1 cellular context compared by ENCODE assay signal in the genomic region with DNA sequence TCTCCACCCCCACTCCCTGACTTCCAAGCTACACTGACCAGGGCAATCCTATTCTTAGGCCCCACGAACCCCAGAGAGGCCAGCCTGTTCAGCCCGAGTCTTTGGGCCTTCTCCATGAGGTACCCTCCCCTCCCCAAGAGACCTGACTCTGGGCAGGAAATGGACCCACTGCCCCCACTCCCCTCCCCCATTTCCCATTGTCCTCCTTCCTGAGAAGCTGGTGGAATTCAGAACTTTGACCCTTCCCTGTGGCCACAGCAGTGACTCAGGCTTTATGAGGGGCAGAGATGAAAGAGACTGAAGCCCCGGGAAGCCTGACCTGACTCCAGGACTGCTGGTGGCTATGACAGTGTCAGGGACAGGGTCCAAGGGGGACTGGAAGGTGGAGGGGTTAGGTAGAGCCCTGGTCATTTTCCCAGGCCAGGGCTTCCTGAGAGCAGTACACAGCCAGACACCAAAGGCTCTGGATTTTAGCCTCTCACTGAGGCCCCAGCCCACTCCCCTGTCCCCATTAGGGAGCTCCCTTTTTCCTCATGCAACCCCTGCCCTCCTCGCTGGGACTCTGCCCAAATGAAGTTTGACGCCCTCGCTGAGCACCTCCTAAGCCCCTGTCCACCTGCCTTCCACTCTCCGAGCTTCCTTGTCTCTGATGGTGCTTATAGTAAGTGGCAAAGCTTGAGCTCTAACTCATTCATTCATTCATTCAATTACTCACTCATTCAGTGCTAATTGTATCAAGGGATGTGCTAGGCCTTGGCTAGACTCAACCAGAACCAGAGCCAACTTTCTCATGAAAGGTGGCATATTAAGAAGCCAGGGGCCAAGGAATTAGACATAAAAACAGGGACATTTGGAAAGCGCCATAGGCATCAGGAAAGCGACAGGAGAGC.
A peak's percentile ranks its signal among the peaks of the same experiment; 100 is the strongest.
TF ChIP-seq lines count a peak whose summit lies in the region.

No MANE protein-coding gene starts in this region.

TF ChIP-seq in HepG2, 621 proteins besides CTCF, POLR2A, EP300 and RAD21 (continued from another document and continues in another):
- TF ChIP-seq ZKSCAN8 (CRISPR knock-in tag; IDR thresholded peaks at IDR 0.05; ENCODE audit: borderline replicate concordance) (0 out of 2 replicates have a peak, but pooled peaks have one; percentile 51), ZMYM2 (CRISPR knock-in tag; IDR thresholded peaks at IDR 0.05) (peak; percentile 80), CHD2 (IDR thresholded peaks at IDR 0.05; ENCODE audit: low read depth, low read length) (peak; percentile 75; the same call in 1 of the 2 replicates), FOXK1 (CRISPR knock-in tag; IDR thresholded peaks at IDR 0.05; ENCODE audit: borderline replicate concordance, low read depth) (0 out of 2 replicates have a peak, but pooled peaks have one; percentile 25), REPIN1 (CRISPR knock-in tag; IDR thresholded peaks at IDR 0.05; ENCODE audit: borderline replicate concordance, low read depth) (peak; percentile 97), KDM6A (CRISPR knock-in tag; IDR thresholded peaks at IDR 0.05; ENCODE audit: low read depth) (peak; percentile 99), HINFP (CRISPR knock-in tag; IDR thresholded peaks at IDR 0.05; ENCODE audit: low read depth) (peak; percentile 71), PCBP2 (optimal IDR thresholded peaks at IDR 0.05; ENCODE audit: low read depth, low read length, poor library complexity, severe bottlenecking) (peak; percentile 55), ZC3H4 (CRISPR knock-in tag; IDR thresholded peaks at IDR 0.05; ENCODE audit: borderline replicate concordance) (peak; percentile 84), MIER3 (CRISPR knock-in tag; IDR thresholded peaks at IDR 0.05; ENCODE audit: borderline replicate concordance) (peak; percentile 86; the same call in 1 of the 2 replicates), SOX5 (CRISPR knock-in tag; IDR thresholded peaks at IDR 0.05; ENCODE audit: borderline replicate concordance) (peak; percentile 98), SP4 (CRISPR knock-in tag; IDR thresholded peaks at IDR 0.05) (peak; percentile 73; the same call in 1 of the 2 replicates), RAD51 (IDR thresholded peaks at IDR 0.05; ENCODE audit: borderline replicate concordance) (no peak), ATAD3A (CRISPR knock-in tag; IDR thresholded peaks at IDR 0.05) (no peak), ZMYM3 (CRISPR knock-in tag; IDR thresholded peaks at IDR 0.05) (peak; percentile 83; the same call in 1 of the 2 replicates), ARID3A (IDR thresholded peaks at IDR 0.05; ENCODE audit: low read depth, low read length) (peak; percentile 52), HDAC2 (CRISPR knock-in tag; IDR thresholded peaks at IDR 0.05) (peak; percentile 89), ZBTB20 (CRISPR knock-in tag; IDR thresholded peaks at IDR 0.05; ENCODE audit: borderline replicate concordance, low read depth) (peak; percentile 78; the same call in 1 of the 2 replicates), ZNF33B (CRISPR knock-in tag; IDR thresholded peaks at IDR 0.05) (no peak), PPARG (CRISPR knock-in tag; conservative IDR thresholded peaks at IDR 0.05) (peak; percentile 83), ZFP90 (CRISPR knock-in tag; IDR thresholded peaks at IDR 0.05; ENCODE audit: borderline replicate concordance) (peak; percentile 70; the same call in 1 of the 2 replicates), MAFK (conservative IDR thresholded peaks at IDR 0.05 in 1 of 2, IDR thresholded peaks at IDR 0.05 in 1 of 2; ENCODE audit: low read length in 2 of 2) (peak; percentile 46 to 75), ZNF564 (CRISPR knock-in tag; IDR thresholded peaks at IDR 0.05) (0 out of 2 replicates have a peak, but pooled peaks have one; percentile 29), NFYB (CRISPR knock-in tag; IDR thresholded peaks at IDR 0.05) (no peak), HNRNPUL1 (IDR thresholded peaks at IDR 0.05; ENCODE audit: low read depth, low read length) (no peak), RBFOX2 (IDR thresholded peaks at IDR 0.05; ENCODE audit: low read depth, low read length) (0 out of 2 replicates have a peak, but pooled peaks have one; percentile 58), KLF13 (CRISPR knock-in tag; IDR thresholded peaks at IDR 0.05) (no peak), HMG20A (CRISPR knock-in tag; IDR thresholded peaks at IDR 0.05; ENCODE audit: borderline replicate concordance) (peak; percentile 70; the same call in 1 of the 2 replicates), GATAD2A (CRISPR knock-in tag; IDR thresholded peaks at IDR 0.05) (peak; percentile 92), ZNF563 (CRISPR knock-in tag; IDR thresholded peaks at IDR 0.05) (0 out of 2 replicates have a peak, but pooled peaks have one; percentile 21), NRL (CRISPR knock-in tag; IDR thresholded peaks at IDR 0.05; ENCODE audit: borderline replicate concordance) (peak; percentile 74; the same call in 1 of the 2 replicates), ZNF768 (CRISPR knock-in tag; IDR thresholded peaks at IDR 0.05) (no peak; the same call in 1 of the 2 replicates), ZNF414 (CRISPR knock-in tag; IDR thresholded peaks at IDR 0.05) (peak; percentile 13; the same call in 1 of the 2 replicates), RBAK (CRISPR knock-in tag; IDR thresholded peaks at IDR 0.05) (0 out of 2 replicates have a peak, but pooled peaks have one; percentile 35), MEF2D (CRISPR knock-in tag; IDR thresholded peaks at IDR 0.05) (peak; percentile 87; the same call in 1 of the 2 replicates), RARA (CRISPR knock-in tag; IDR thresholded peaks at IDR 0.05) (peak; percentile 90), ZNF598 (CRISPR knock-in tag; IDR thresholded peaks at IDR 0.05; ENCODE audit: borderline replicate concordance) (peak; percentile 26; the same call in 1 of the 2 replicates), ZNF383 (CRISPR knock-in tag; IDR thresholded peaks at IDR 0.05; ENCODE audit: borderline replicate concordance) (0 out of 2 replicates have a peak, but pooled peaks have one; percentile 9), FOXJ3 (CRISPR knock-in tag; IDR thresholded peaks at IDR 0.05; ENCODE audit: borderline replicate concordance) (no peak), KLF16 (CRISPR knock-in tag; IDR thresholded peaks at IDR 0.05) (peak in 1 of 2 experiments; percentile 51; a peak in 1 of 4 replicates), SOX13 (IDR thresholded peaks at IDR 0.05) (peak; percentile 99), SOX13 (CRISPR knock-in tag; conservative IDR thresholded peaks at IDR 0.05 in 1 of 2, IDR thresholded peaks at IDR 0.05 in 1 of 2) (peak in 1 of 2 experiments; percentile 95; a peak in 2 of 4 replicates), BRCA1 (CRISPR knock-in tag; IDR thresholded peaks at IDR 0.05) (no peak), ZNF775 (CRISPR knock-in tag; IDR thresholded peaks at IDR 0.05; ENCODE audit: borderline replicate concordance) (0 out of 2 replicates have a peak, but pooled peaks have one; percentile 10), NR2F1 (CRISPR knock-in tag; IDR thresholded peaks at IDR 0.05) (peak; percentile 85 to 93)
- TF ChIP-seq, protein P1, sequence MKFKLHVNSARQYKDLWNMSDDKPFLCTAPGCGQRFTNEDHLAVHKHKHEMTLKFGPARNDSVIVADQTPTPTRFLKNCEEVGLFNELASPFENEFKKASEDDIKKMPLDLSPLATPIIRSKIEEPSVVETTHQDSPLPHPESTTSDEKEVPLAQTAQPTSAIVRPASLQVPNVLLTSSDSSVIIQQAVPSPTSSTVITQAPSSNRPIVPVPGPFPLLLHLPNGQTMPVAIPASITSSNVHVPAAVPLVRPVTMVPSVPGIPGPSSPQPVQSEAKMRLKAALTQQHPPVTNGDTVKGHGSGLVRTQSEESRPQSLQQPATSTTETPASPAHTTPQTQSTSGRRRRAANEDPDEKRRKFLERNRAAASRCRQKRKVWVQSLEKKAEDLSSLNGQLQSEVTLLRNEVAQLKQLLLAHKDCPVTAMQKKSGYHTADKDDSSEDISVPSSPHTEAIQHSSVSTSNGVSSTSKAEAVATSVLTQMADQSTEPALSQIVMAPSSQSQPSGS (CRISPR knock-in tag; IDR thresholded peaks at IDR 0.05): peak; percentile 62; the same call in 1 of the 2 replicates
- TF ChIP-seq, protein P2, sequence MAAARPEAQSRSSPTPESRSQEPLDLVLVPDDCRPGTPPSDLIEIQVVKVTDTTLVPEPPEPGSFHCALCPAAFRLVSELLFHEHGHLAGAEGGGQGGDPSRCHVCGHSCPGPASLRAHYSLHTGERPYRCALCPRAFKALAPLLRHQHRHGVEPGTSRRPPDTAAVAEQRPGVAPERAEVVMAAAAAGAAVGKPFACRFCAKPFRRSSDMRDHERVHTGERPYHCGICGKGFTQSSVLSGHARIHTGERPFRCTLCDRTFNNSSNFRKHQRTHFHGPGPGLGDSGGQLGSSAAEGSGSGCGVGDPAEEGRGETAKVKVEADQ (CRISPR knock-in tag; IDR thresholded peaks at IDR 0.05; ENCODE audit: borderline replicate concordance): peak; percentile 48; the same call in 1 of the 2 replicates
- TF ChIP-seq, protein P3, sequence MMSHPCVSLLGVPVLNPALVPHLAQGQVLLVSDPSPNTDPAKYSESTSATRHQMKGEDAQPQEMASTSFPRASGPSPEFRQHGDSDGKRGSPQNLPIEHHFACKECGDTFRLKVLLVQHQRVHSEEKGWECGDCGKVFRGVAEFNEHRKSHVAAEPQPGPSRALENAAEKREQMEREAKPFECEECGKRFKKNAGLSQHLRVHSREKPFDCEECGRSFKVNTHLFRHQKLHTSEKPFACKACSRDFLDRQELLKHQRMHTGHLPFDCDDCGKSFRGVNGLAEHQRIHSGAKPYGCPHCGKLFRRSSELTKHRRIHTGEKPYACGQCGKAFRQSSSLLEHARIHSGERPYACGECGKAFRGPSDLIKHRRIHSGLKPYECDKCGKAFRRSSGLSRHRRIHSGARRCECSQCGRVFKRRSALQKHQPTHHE (CRISPR knock-in tag; IDR thresholded peaks at IDR 0.05; ENCODE audit: borderline replicate concordance): peak; percentile 50; the same call in 1 of the 2 replicates
- TF ChIP-seq, protein P4, sequence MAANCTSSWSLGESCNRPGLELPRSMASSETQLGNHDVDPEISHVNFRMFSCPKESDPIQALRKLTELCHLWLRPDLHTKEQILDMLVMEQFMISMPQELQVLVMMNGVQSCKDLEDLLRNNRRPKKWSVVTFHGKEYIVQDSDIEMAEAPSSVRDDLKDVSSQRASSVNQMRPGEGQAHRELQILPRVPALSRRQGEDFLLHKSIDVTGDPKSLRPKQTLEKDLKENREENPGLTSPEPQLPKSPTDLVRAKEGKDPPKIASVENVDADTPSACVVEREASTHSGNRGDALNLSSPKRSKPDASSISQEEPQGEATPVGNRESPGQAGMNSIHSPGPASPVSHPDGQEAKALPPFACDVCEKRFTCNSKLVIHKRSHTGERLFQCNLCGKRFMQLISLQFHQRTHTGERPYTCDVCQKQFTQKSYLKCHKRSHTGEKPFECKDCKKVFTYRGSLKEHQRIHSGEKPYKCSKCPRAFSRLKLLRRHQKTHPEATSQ (CRISPR knock-in tag; IDR thresholded peaks at IDR 0.05; ENCODE audit: borderline replicate concordance): peak; percentile 88; the same call in 1 of the 2 replicates
- TF ChIP-seq, protein P5, sequence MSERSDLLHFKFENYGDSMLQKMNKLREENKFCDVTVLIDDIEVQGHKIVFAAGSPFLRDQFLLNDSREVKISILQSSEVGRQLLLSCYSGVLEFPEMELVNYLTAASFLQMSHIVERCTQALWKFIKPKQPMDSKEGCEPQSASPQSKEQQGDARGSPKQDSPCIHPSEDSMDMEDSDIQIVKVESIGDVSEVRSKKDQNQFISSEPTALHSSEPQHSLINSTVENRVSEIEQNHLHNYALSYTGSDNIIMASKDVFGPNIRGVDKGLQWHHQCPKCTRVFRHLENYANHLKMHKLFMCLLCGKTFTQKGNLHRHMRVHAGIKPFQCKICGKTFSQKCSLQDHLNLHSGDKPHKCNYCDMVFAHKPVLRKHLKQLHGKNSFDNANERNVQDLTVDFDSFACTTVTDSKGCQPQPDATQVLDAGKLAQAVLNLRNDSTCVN (CRISPR knock-in tag; IDR thresholded peaks at IDR 0.05; ENCODE audit: borderline replicate concordance): no peak
